Comparison of ENCODE assay signal across 26 cellular contexts in genomic region chr16:47160422-47160821, GRCh38.
"Had no signal": no experiment of that assay in that cellular context is flagged by ENCODE, and none has a peak within 500 bp of the region (broad histone marks: within the 10 kb centered on the region; RNA-seq: fewer than 3 reads in every experiment).

No MANE protein-coding gene starts in this region.

- H3K4me3 ChIP-seq: colonic mucosa, coronary artery, dorsolateral prefrontal cortex, esophagus muscularis mucosa, esophagus squamous epithelium, gastrocnemius medialis, gastroesophageal sphincter, heart left ventricle, heart right ventricle had no signal

- H3K27ac ChIP-seq: colonic mucosa, coronary artery, dorsolateral prefrontal cortex, epithelial cell of prostate, esophagus muscularis mucosa, esophagus squamous epithelium, foreskin keratinocyte, gastrocnemius medialis, gastroesophageal sphincter, heart left ventricle, heart right ventricle had no signal

- H3K36me3 ChIP-seq: colonic mucosa had no signal

- DNase-seq: colonic mucosa; cortex of kidney; dermis blood vessel endothelial cell; dorsolateral prefrontal cortex; effector CD4-positive, alpha-beta T cell; effector CD8-positive, alpha-beta T cell; effector memory CD4-positive, alpha-beta T cell; effector memory CD8-positive, alpha-beta T cell; endodermal cell; erythroblast; esophagus squamous epithelium; foreskin fibroblast; foreskin keratinocyte; foreskin melanocyte; gastrocnemius medialis; glutamatergic neuron; head of caudate nucleus; heart left ventricle; heart right ventricle had no signal

- FAIRE-seq: endometrium, endothelial cell of umbilical vein had no signal

- ATAC-seq: effector memory CD8-positive, alpha-beta T cell; esophagus mucosa; foreskin keratinocyte; gastrocnemius medialis; gastroesophageal sphincter; heart left ventricle; heart right ventricle had no signal

- H3K9me3 ChIP-seq: colonic mucosa, esophagus muscularis mucosa, esophagus squamous epithelium, gastrocnemius medialis, gastroesophageal sphincter, heart left ventricle, heart right ventricle had no signal

- H3K4me1 ChIP-seq: colonic mucosa, esophagus muscularis mucosa, esophagus squamous epithelium, foreskin keratinocyte, gastrocnemius medialis, gastroesophageal sphincter, heart left ventricle, heart right ventricle had no signal

- H3K27me3 ChIP-seq: colonic mucosa, dorsolateral prefrontal cortex, esophagus muscularis mucosa, esophagus squamous epithelium, foreskin keratinocyte, gastrocnemius medialis, gastroesophageal sphincter, heart left ventricle, heart right ventricle had no signal
